ENCODE assay signal across 2 cellular contexts in genomic region chr1:36603461-36603860, GRCh38.
TF ChIP-seq lines count a peak whose summit lies in the region.

No MANE protein-coding gene starts in this region.

TF ChIP-seq in A549, 52 proteins besides CTCF, POLR2A, EP300 and RAD21 (continued from another document):
- TF ChIP-seq, protein P1, sequence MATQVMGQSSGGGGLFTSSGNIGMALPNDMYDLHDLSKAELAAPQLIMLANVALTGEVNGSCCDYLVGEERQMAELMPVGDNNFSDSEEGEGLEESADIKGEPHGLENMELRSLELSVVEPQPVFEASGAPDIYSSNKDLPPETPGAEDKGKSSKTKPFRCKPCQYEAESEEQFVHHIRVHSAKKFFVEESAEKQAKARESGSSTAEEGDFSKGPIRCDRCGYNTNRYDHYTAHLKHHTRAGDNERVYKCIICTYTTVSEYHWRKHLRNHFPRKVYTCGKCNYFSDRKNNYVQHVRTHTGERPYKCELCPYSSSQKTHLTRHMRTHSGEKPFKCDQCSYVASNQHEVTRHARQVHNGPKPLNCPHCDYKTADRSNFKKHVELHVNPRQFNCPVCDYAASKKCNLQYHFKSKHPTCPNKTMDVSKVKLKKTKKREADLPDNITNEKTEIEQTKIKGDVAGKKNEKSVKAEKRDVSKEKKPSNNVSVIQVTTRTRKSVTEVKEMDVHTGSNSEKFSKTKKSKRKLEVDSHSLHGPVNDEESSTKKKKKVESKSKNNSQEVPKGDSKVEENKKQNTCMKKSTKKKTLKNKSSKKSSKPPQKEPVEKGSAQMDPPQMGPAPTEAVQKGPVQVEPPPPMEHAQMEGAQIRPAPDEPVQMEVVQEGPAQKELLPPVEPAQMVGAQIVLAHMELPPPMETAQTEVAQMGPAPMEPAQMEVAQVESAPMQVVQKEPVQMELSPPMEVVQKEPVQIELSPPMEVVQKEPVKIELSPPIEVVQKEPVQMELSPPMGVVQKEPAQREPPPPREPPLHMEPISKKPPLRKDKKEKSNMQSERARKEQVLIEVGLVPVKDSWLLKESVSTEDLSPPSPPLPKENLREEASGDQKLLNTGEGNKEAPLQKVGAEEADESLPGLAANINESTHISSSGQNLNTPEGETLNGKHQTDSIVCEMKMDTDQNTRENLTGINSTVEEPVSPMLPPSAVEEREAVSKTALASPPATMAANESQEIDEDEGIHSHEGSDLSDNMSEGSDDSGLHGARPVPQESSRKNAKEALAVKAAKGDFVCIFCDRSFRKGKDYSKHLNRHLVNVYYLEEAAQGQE (IDR thresholded peaks at IDR 0.05): peak; percentile 73; the same call in 1 of the 2 replicates
- TF ChIP-seq USF2 (IDR thresholded peaks at IDR 0.05): no peak
- no peak for TF ChIP-seq CBX8 (IDR thresholded peaks at IDR 0.05)
- TF ChIP-seq NFE2L2 (conservative IDR thresholded peaks at IDR 0.05; ENCODE audit: low read length): no peak
- no peak for TF ChIP-seq FOSB (CRISPR knock-in tag; IDR thresholded peaks at IDR 0.05)

TF ChIP-seq in HCT116, 20 proteins besides CTCF, POLR2A, EP300 and RAD21 (continued from another document):
- TF ChIP-seq, protein P1 (IDR thresholded peaks at IDR 0.05; ENCODE audit: low read depth): peak; percentile 62
